Comparison of ENCODE assay signal across 9 cellular contexts in genomic region chr6:38876470-38876869, GRCh38.
DNase-seq lines count a peak whose midpoint lies in the region; ATAC-seq, FAIRE-seq and TF ChIP-seq lines count a peak whose summit lies in the region.
"Had no signal": no experiment of that assay in that cellular context is flagged by ENCODE, and none has a peak within 500 bp of the region (broad histone marks: within the 10 kb centered on the region; RNA-seq: fewer than 3 reads in every experiment).

No MANE protein-coding gene starts in this region.

- no peak overlapping the region for H3K27ac ChIP-seq in caudate nucleus (ENCODE audit: low read depth, low read length)

- TF ChIP-seq CTCF in GM10266 (IDR thresholded peaks at IDR 0.05; ENCODE audit: control insufficient read depth, insufficient read depth, low read depth, missing control alignments) = no peak
- TF ChIP-seq CTCF in D721Med (IDR thresholded peaks at IDR 0.05; ENCODE audit: insufficient read depth, missing control alignments) = no peak

- no peak for ATAC-seq in HG02623 (IDR thresholded peaks at IDR 0.05; ENCODE audit: unreplicated experiment)
- ATAC-seq: Panc1 had no signal

- peak; percentile 10 for DNase-seq in GM10266 (ENCODE audit: extremely low spot score)
- DNase-seq in SKM-1 treated with dmso at 0.1 percent for 144 hours (lab: John Stamatoyannopoulos, UW; ENCODE audit: unreplicated experiment) = peak; percentile 70
- DNase-seq in caudate nucleus (lab: John Stamatoyannopoulos, UW) = peak in 31 of 61 donors; percentile 1 to 68 (median 13)
- DNase-seq in nucleus accumbens (lab: John Stamatoyannopoulos, UW) = peak in 42 of 56 donors; percentile 0 to 73 (median 18)
- no peak for DNase-seq in NCI-H2029 treated with DMSO at 0.1 percent for 48 hours (lab: John Stamatoyannopoulos, UW)
- DNase-seq in D721Med (ENCODE audit: insufficient read length, low spot score) = no peak
- DNase-seq in GM19240 (ENCODE audit: insufficient read length, low spot score) = no peak

- no peak for FAIRE-seq in D721Med (lab: Jason Lieb, UNC)

Comparison
In these comparisons a context has a peak if more than half of its experiments do, and no peak if none do; other contexts are left out.
1. DNase-seq: peak in GM10266 (single experiment), SKM-1 treated with dmso at 0.1 percent for 144 hours (single experiment), caudate nucleus (31 of 61) and nucleus accumbens (42 of 56); none in NCI-H2029 treated with DMSO at 0.1 percent for 48 hours (single experiment), D721Med (single experiment) and GM19240 (single experiment).